ENCODE assay signal across 20 cellular contexts in genomic region chr18:79723036-79723435, GRCh38. TPM values are rescaled to one million over a fixed set of nuclear protein-coding genes. Genes with fewer than 3 reads are reported as not detected.
DNase-seq lines count a peak whose midpoint lies in the region; ATAC-seq and TF ChIP-seq lines count a peak whose summit lies in the region.
"Had no signal": no experiment of that assay in that cellular context is flagged by ENCODE, and none has a peak within 500 bp of the region (broad histone marks: within the 10 kb centered on the region; RNA-seq: fewer than 3 reads in every experiment).

No MANE protein-coding gene starts in this region.

- H3K4me1 ChIP-seq in lower lobe of right lung, result no peaks in the 10 kb centered on the region
- H3K4me1 ChIP-seq in upper lobe of right lung, result no peaks in the 10 kb centered on the region
- H3K4me1 ChIP-seq: A549, Caco-2 had no signal

- no peaks in the 10 kb centered on the region for H3K9me3 ChIP-seq in lower lobe of right lung
- no peaks in the 10 kb centered on the region for H3K9me3 ChIP-seq in upper lobe of right lung
- H3K9me3 ChIP-seq: A549; BLaER1 treated with 17β-estradiol and CSF1 and Interleukin-3, amounts not matched to agents 10 nM and 100 nM; Caco-2 had no signal

- peaks cover 16% of the 10 kb centered on the region for H3K4me1 Mint-ChIP-seq in stimulated activated naive CD8-positive, alpha-beta T cell treated with anti-CD3 and anti-CD28 coated beads, Interleukin-15, amount 100 ng/mL, for 72 hours
- peaks cover 49% of the 10 kb centered on the region for H3K4me1 Mint-ChIP-seq in stimulated activated effector memory CD8-positive, alpha-beta T cell treated with anti-CD3 and anti-CD28 coated beads, Interleukin-12 subunit alpha, Interleukin-12 subunit beta, amount 100 ng/mL, for 72 hours
- H3K4me1 Mint-ChIP-seq: B cell had no signal

- DNase-seq in stimulated activated naive CD8-positive, alpha-beta T cell treated with anti-CD3 and anti-CD28 coated beads, Interleukin-15, Interleukin-2, amounts not matched to agents 100 U/mL and 50 U/mL, for 24 hours, result no peak
- DNase-seq in stimulated activated naive CD8-positive, alpha-beta T cell treated with anti-CD3 and anti-CD28 coated beads, Interleukin-15, amount 100 ng/mL, for 72 hours, result no peak
- DNase-seq in lower lobe of right lung (peak; percentile 33), upper lobe of right lung (no peak), NCI-H128 (lab: John Stamatoyannopoulos, UW; ENCODE audit: unreplicated experiment) (no peak), NAMALWA (ENCODE audit: low spot score) (no peak)
- no peak for DNase-seq in stimulated activated effector memory CD8-positive, alpha-beta T cell treated with anti-CD3 and anti-CD28 coated beads, Interleukin-12 subunit alpha, Interleukin-12 subunit beta, amount 100 ng/mL, for 72 hours (ENCODE audit: low spot score in 2 of 2)
- DNase-seq: AML-193; Caco-2; Calu3; CD4-positive, alpha-beta T cell; DMS79 treated with DMSO at 0.1 percent for 48 hours; GF-D8 had no signal

- H3K27ac ChIP-seq in lower lobe of right lung (no peak overlapping the region), upper lobe of right lung (no peak overlapping the region)
- H3K27ac ChIP-seq: 22Rv1, A549, C4-2B had no signal

- no peak overlapping the region for H3K4me3 Mint-ChIP-seq in stimulated activated naive CD8-positive, alpha-beta T cell treated with anti-CD3 and anti-CD28 coated beads, Interleukin-15, amount 100 ng/mL, for 72 hours
- H3K4me3 Mint-ChIP-seq in stimulated activated effector memory CD8-positive, alpha-beta T cell treated with anti-CD3 and anti-CD28 coated beads, Interleukin-12 subunit alpha, Interleukin-12 subunit beta, amount 100 ng/mL, for 72 hours, result no peak overlapping the region
- H3K4me3 Mint-ChIP-seq: B cell; CD4-positive, alpha-beta T cell; CD8-positive, alpha-beta T cell had no signal

- ATAC-seq in stimulated activated naive CD8-positive, alpha-beta T cell treated with anti-CD3 and anti-CD28 coated beads, Interleukin-15, Interleukin-2, amounts not matched to agents 100 U/mL and 50 U/mL, for 24 hours, result peak; percentile 10
- ATAC-seq in stimulated activated naive CD8-positive, alpha-beta T cell treated with anti-CD3 and anti-CD28 coated beads, Interleukin-15, amount 100 ng/mL, for 72 hours, result no peak
- ATAC-seq in lower lobe of right lung (no peak), upper lobe of right lung (peak; percentile 23), HG03175 (IDR thresholded peaks at IDR 0.05; ENCODE audit: unreplicated experiment) (no peak)
- ATAC-seq in stimulated activated effector memory CD8-positive, alpha-beta T cell treated with anti-CD3 and anti-CD28 coated beads, Interleukin-12 subunit alpha, Interleukin-12 subunit beta, amount 100 ng/mL, for 72 hours, result no peak
- ATAC-seq: A549; CD8-positive, alpha-beta T cell had no signal

- no peak for TF ChIP-seq CTCF in lower lobe of right lung (IDR thresholded peaks at IDR 0.05)
- TF ChIP-seq CTCF in upper lobe of right lung (IDR thresholded peaks at IDR 0.05), result no peak

- intact Hi-C loops in lower lobe of right lung (cut with DNase I) (no loop called here), upper lobe of right lung (cut with DNase I) (no loop called here)

- H3K27me3 ChIP-seq in lower lobe of right lung (ENCODE audit: low read depth), result no peaks in the 10 kb centered on the region
- no peaks in the 10 kb centered on the region for H3K27me3 ChIP-seq in upper lobe of right lung
- H3K27me3 ChIP-seq: BLaER1 treated with 17β-estradiol and CSF1 and Interleukin-3, amounts not matched to agents 10 nM and 100 nM had no signal

- no peak overlapping the region for H3K4me3 ChIP-seq in lower lobe of right lung
- H3K4me3 ChIP-seq in upper lobe of right lung, result no peak overlapping the region
- H3K4me3 ChIP-seq: A549; BLaER1 treated with 17β-estradiol and CSF1 and Interleukin-3, amounts not matched to agents 10 nM and 100 nM had no signal

- H3K36me3 Mint-ChIP-seq in stimulated activated effector memory CD8-positive, alpha-beta T cell treated with anti-CD3 and anti-CD28 coated beads, Interleukin-12 subunit alpha, Interleukin-12 subunit beta, amount 100 ng/mL, for 72 hours, result peaks cover 88% of the 10 kb centered on the region

- no peaks in the 10 kb centered on the region for H3K27me3 Mint-ChIP-seq in stimulated activated naive CD8-positive, alpha-beta T cell treated with anti-CD3 and anti-CD28 coated beads, Interleukin-15, amount 100 ng/mL, for 72 hours
- H3K27me3 Mint-ChIP-seq: B cell; CD4-positive, alpha-beta T cell had no signal

- H3K36me3 ChIP-seq in lower lobe of right lung (peaks cover 70% of the 10 kb centered on the region), upper lobe of right lung (peaks cover 54% of the 10 kb centered on the region)

- peaks cover 6 to 13% of the 10 kb centered on the region in 2 donors for H3K9me3 Mint-ChIP-seq in stimulated activated naive CD8-positive, alpha-beta T cell treated with anti-CD3 and anti-CD28 coated beads, Interleukin-15, amount 100 ng/mL, for 72 hours
- H3K9me3 Mint-ChIP-seq in stimulated activated effector memory CD8-positive, alpha-beta T cell treated with anti-CD3 and anti-CD28 coated beads, Interleukin-12 subunit alpha, Interleukin-12 subunit beta, amount 100 ng/mL, for 72 hours, result no peaks in the 10 kb centered on the region
- H3K9me3 Mint-ChIP-seq: CD4-positive, alpha-beta T cell; CD8-positive, alpha-beta T cell had no signal

- H3K27ac Mint-ChIP-seq in stimulated activated naive CD8-positive, alpha-beta T cell treated with anti-CD3 and anti-CD28 coated beads, Interleukin-15, amount 100 ng/mL, for 72 hours, result peak overlapping the region in 1 of 2 donors; percentile 34
- peak overlapping the region; percentile 43 for H3K27ac Mint-ChIP-seq in stimulated activated effector memory CD8-positive, alpha-beta T cell treated with anti-CD3 and anti-CD28 coated beads, Interleukin-12 subunit alpha, Interleukin-12 subunit beta, amount 100 ng/mL, for 72 hours
- H3K27ac Mint-ChIP-seq: B cell; CD4-positive, alpha-beta T cell; CD8-positive, alpha-beta T cell had no signal

RNA-seq across cellular contexts. Expression of gene CTDP1, which starts 43.4 kb away (rescaled TPM):
- total RNA-seq in lower lobe of right lung (25.2 TPM), upper lobe of right lung (23.0 TPM)

Comparison
In these comparisons a context has a peak if more than half of its experiments do, and no peak if none do; other contexts are left out.
1. ATAC-seq: peak in stimulated activated naive CD8-positive, alpha-beta T cell treated with anti-CD3 and anti-CD28 coated beads, Interleukin-15, Interleukin-2, amounts not matched to agents 100 U/mL and 50 U/mL, for 24 hours (single experiment) and upper lobe of right lung (single experiment); none in stimulated activated naive CD8-positive, alpha-beta T cell treated with anti-CD3 and anti-CD28 coated beads, Interleukin-15, amount 100 ng/mL, for 72 hours (single experiment), lower lobe of right lung (0 of 2), stimulated activated effector memory CD8-positive, alpha-beta T cell treated with anti-CD3 and anti-CD28 coated beads, Interleukin-12 subunit alpha, Interleukin-12 subunit beta, amount 100 ng/mL, for 72 hours (single experiment) and HG03175 (single experiment).